14 cellular contexts compared by ENCODE assay signal in the genomic region with DNA sequence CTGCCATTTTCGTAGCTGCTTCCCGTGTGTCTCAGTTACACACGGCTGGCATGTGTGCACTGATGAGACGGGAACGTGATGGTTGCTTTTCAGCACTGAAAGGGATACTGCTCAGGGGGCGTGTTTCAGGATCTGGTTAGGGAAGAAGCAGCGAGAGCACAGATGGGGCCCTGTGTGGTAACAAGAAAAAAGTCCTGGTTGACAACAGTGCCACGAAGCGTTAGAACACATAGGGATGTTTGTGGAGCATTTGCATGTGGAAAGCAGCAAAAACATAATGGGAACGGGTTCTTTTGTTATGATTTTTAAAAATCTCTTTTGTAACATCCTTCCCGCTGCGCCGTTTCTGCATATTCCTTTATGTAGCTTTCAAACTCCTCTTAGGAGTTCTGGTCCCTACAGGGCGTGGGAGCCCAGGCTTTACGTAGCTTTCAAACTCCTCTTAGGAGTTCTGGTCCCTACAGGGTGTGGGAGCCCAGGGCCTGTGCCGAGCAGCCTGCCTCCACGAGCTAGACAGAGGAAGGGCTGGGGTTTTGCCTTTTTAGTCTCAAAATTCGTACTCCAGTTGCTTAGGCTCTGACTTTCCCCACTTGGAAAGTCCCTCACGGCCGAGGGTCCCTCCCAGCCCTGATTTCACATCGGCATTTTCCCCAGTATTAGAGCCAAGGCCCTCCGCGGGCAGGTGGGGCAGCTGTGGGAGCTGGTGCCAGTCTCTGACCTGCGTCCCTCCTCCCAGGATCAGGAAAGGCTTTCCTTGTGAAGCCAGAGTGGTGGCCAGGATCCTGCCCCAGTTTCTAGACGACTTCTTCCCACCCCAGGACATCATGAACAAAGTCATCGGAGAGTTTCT. TPM values are rescaled to one million over a fixed set of nuclear protein-coding genes. Genes with fewer than 3 reads are reported as not detected.
"Had no signal": no experiment of that assay in that cellular context is flagged by ENCODE, and none has a peak within 500 bp of the region (broad histone marks: within the 10 kb centered on the region; RNA-seq: fewer than 3 reads in every experiment).

No MANE protein-coding gene starts in this region.

- DNase-seq: activated CD4-positive, alpha-beta T cell treated with anti-CD3 and anti-CD28 coated beads, Interleukin-2, amount 50 U/mL, for 48 hours; activated naive CD4-positive, alpha-beta T cell treated with anti-CD3 and anti-CD28 coated beads for 36 hours; immature natural killer cell; left cardiac atrium; lower lobe of right lung; psoas muscle; stimulated activated naive CD8-positive, alpha-beta T cell treated with anti-CD3 and anti-CD28 coated beads, Interleukin-15, amount 100 ng/mL, for 72 hours; testis; upper lobe of right lung had no signal

- H3K4me3 ChIP-seq: esophagus muscularis mucosa, hepatocyte, lower lobe of right lung, psoas muscle, testis, upper lobe of right lung had no signal

- H3K27ac ChIP-seq: esophagus muscularis mucosa, hepatocyte, lower lobe of right lung, psoas muscle, testis, upper lobe of right lung had no signal

- ATAC-seq: activated T-helper 17 cell treated with anti-CD3 and anti-CD28 coated beads, Interleukin-2, amount 50 U/mL, for 72 hours; left cardiac atrium; lower lobe of right lung; sciatic nerve; stimulated activated naive CD8-positive, alpha-beta T cell treated with anti-CD3 and anti-CD28 coated beads, Interleukin-15, amount 100 ng/mL, for 72 hours; upper lobe of right lung had no signal

- H3K27me3 Mint-ChIP-seq: activated T-helper 17 cell treated with anti-CD3 and anti-CD28 coated beads, Interleukin-2, amount 50 U/mL, for 72 hours; stimulated activated naive CD8-positive, alpha-beta T cell treated with anti-CD3 and anti-CD28 coated beads, Interleukin-15, amount 100 ng/mL, for 72 hours had no signal

- H3K79me2 ChIP-seq: hepatocyte had no signal

- H3K4me1 ChIP-seq: lower lobe of right lung, psoas muscle, testis, upper lobe of right lung had no signal

- H3K27ac Mint-ChIP-seq: activated naive CD4-positive, alpha-beta T cell treated with anti-CD3 and anti-CD28 coated beads for 36 hours; activated T-helper 17 cell treated with anti-CD3 and anti-CD28 coated beads, Interleukin-2, amount 50 U/mL, for 72 hours; immature natural killer cell; nephron had no signal

- H3K4me3 Mint-ChIP-seq: activated naive CD4-positive, alpha-beta T cell treated with anti-CD3 and anti-CD28 coated beads for 36 hours; activated T-helper 17 cell treated with anti-CD3 and anti-CD28 coated beads, Interleukin-2, amount 50 U/mL, for 72 hours; immature natural killer cell; nephron; stimulated activated naive CD8-positive, alpha-beta T cell treated with anti-CD3 and anti-CD28 coated beads, Interleukin-15, amount 100 ng/mL, for 72 hours had no signal

- H3K9me3 Mint-ChIP-seq: activated naive CD4-positive, alpha-beta T cell treated with anti-CD3 and anti-CD28 coated beads for 36 hours; activated T-helper 17 cell treated with anti-CD3 and anti-CD28 coated beads, Interleukin-2, amount 50 U/mL, for 72 hours; immature natural killer cell; nephron; stimulated activated naive CD8-positive, alpha-beta T cell treated with anti-CD3 and anti-CD28 coated beads, Interleukin-15, amount 100 ng/mL, for 72 hours had no signal

- H2AFZ ChIP-seq: hepatocyte had no signal

- H3K4me1 Mint-ChIP-seq: immature natural killer cell had no signal

- H3K4me2 ChIP-seq: hepatocyte had no signal

- H3K27me3 ChIP-seq: esophagus muscularis mucosa, hepatocyte, testis, upper lobe of right lung had no signal

- H3K9me3 ChIP-seq: esophagus muscularis mucosa, lower lobe of right lung, psoas muscle, testis, upper lobe of right lung had no signal

RNA-seq across cellular contexts. Expression of gene MSANTD1, which starts 11.0 kb away (rescaled TPM):
- polyA plus RNA-seq: immature natural killer cell had no signal
